1 cellular context compared by ENCODE assay signal in the genomic region with DNA sequence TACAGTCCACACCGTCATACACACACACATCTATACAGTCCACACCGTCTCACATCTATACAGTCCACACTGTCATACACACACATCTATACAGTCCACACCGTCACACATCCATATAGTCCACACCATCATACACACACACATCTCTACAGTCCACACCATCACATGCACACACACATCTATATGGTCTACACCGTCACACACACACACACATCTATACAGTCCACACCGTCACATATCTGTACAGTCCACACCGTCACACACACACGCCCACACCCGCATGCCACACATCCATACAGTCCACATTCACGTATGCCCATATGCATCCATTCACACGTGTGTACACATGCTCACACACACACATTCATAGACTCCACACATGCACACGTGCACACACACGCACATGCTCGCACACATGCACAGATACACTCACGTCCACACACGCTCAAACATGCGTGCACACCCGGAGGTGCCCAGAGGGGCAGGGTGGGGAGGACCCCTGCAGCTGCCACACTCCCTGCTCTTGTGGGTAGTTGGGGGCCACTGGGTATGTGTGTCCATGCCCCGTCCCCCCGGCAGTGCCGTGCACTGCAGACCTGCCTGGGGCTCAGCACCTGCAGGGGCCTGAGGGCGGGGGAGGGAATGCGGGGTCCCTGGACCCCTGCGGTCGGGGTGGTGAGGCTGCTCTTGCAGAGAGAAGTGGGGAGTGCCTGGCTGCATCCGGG.
TF ChIP-seq lines count a peak whose summit lies in the region.

No MANE protein-coding gene starts in this region.

TF ChIP-seq in HepG2, 621 proteins besides CTCF, POLR2A, EP300 and RAD21 (continued from another document):
- TF ChIP-seq, protein P1, sequence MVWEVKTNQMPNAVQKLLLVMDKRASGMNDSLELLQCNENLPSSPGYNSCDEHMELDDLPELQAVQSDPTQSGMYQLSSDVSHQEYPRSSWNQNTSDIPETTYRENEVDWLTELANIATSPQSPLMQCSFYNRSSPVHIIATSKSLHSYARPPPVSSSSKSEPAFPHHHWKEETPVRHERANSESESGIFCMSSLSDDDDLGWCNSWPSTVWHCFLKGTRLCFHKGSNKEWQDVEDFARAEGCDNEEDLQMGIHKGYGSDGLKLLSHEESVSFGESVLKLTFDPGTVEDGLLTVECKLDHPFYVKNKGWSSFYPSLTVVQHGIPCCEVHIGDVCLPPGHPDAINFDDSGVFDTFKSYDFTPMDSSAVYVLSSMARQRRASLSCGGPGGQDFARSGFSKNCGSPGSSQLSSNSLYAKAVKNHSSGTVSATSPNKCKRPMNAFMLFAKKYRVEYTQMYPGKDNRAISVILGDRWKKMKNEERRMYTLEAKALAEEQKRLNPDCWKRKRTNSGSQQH (CRISPR knock-in tag; IDR thresholded peaks at IDR 0.05; ENCODE audit: low read depth), result no peak
